17 cellular contexts compared by ENCODE assay signal in the genomic region with DNA sequence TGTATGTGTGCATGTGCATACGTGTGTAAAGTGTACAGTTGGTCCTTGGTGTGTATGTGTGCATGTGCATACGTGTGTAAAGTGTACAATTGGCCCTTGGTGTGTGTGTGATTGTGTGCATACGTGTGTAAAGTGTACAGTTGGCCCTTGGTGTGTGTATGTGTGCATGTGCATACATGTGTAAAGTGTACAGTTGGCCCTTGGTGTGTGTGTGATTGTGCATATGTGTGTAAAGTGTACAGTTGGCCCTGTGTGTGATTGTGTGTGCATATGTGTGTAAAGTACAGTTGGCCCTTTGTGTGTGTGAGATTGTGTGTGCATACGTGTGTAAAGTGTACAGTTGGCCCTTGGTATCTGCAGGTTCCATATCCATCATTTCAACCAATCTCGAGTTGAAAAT. TPM values are rescaled to one million over a fixed set of nuclear protein-coding genes. Genes with fewer than 3 reads are reported as not detected.
A peak's percentile ranks its signal among the peaks of the same experiment; 100 is the strongest.
DNase-seq lines count a peak whose midpoint lies in the region; ATAC-seq, FAIRE-seq and TF ChIP-seq lines count a peak whose summit lies in the region.
"Had no signal": no experiment of that assay in that cellular context is flagged by ENCODE, and none has a peak within 500 bp of the region (broad histone marks: within the 10 kb centered on the region; RNA-seq: fewer than 3 reads in every experiment).

No MANE protein-coding gene starts in this region.

- H3K4me1 ChIP-seq in CD4-positive, CD25-positive, alpha-beta regulatory T cell (ENCODE audit: control insufficient read depth, insufficient read depth, low read length, poor library complexity, severe bottlenecking) = peaks cover 63% of the 10 kb centered on the region
- H3K4me1 ChIP-seq in MM.1S (ENCODE audit: low read length) (peaks cover 70% of the 10 kb centered on the region), H1 (replicated peaks in 1 of 4; ENCODE audit: control insufficient read depth in 3 of 4, insufficient read depth in 4 of 4, low read length in 3 of 4) (no peaks in the 10 kb centered on the region)

- H2BK15ac ChIP-seq in H1 (ENCODE audit: low read length) = no peak overlapping the region

- CTCF ChIA-PET in H1 (lab: Charles Lee; ENCODE audit: partially characterized antibody) = no interaction called here
- CTCF ChIA-PET in activated CD8-positive, alpha-beta memory T cell treated with anti-CD3 and anti-CD28 coated beads, Interleukin-2, amount 10 ng/mL, durations not matched to agents 7 days and 5 days (lab: Charles Lee) = interaction anchor here (1.0 kb wide), 1 partner anchor 133 kb away, joined by 3 read pairs; a partner anchor contains a TSS

- H3K36me3 ChIP-seq in CD4-positive, CD25-positive, alpha-beta regulatory T cell (ENCODE audit: control insufficient read depth, insufficient read depth, low read length) = peaks cover 15% of the 10 kb centered on the region
- H3K36me3 ChIP-seq in MM.1S (replicated peaks; ENCODE audit: insufficient read depth, low read length) = no peaks in the 10 kb centered on the region; the same call in 1 of the 2 replicates
- H3K36me3 ChIP-seq in H1 (ENCODE audit: control insufficient read depth in 2 of 4, insufficient read depth in 4 of 4, low read length in 3 of 4) = peaks cover 0 to 14% (median 7%) of the 10 kb centered on the region in 4 experiments; a peak in 5 of 8 replicates

- peak overlapping the region; percentile 71 for H3K4me3 ChIP-seq in CD4-positive, CD25-positive, alpha-beta regulatory T cell (ENCODE audit: low read depth, low read length)
- H3K4me3 ChIP-seq in MM.1S (ENCODE audit: low read length) = peak overlapping the region; percentile 40
- H3K4me3 ChIP-seq in H1 (ENCODE audit: extremely low read depth in 1 of 4, insufficient read depth in 2 of 4, low read depth in 3 of 4, low read length in 4 of 4) = no peak overlapping the region

- peaks cover 5 to 45% (median 35%) of the 10 kb centered on the region in 4 donors for H3K4me1 Mint-ChIP-seq in CD4-positive, CD25-positive, alpha-beta regulatory T cell
- peaks cover 33% of the 10 kb centered on the region for H3K4me1 Mint-ChIP-seq in activated CD8-positive, alpha-beta memory T cell treated with anti-CD3 and anti-CD28 coated beads, Interleukin-2, amount 10 ng/mL, durations not matched to agents 7 days and 5 days

- no peak overlapping the region for H4K8ac ChIP-seq in H1 (ENCODE audit: extremely low read depth, insufficient read depth, low read length)

- no peak overlapping the region for H2AK5ac ChIP-seq in H1 (ENCODE audit: low read depth, low read length)

- no peak for ATAC-seq in CD4-positive, CD25-positive, alpha-beta regulatory T cell (ENCODE audit: low read depth in 2 of 2)
- ATAC-seq in activated CD8-positive, alpha-beta memory T cell treated with anti-CD3 and anti-CD28 coated beads, Interleukin-2, amount 10 ng/mL, durations not matched to agents 7 days and 5 days = no peak
- ATAC-seq: Panc1, Right ventricle myocardium inferior had no signal

- H3K9me3 Mint-ChIP-seq in CD4-positive, CD25-positive, alpha-beta regulatory T cell = peaks cover 0 to 2% (median 0%) of the 10 kb centered on the region in 7 donors
- no peaks in the 10 kb centered on the region for H3K9me3 Mint-ChIP-seq in activated CD8-positive, alpha-beta memory T cell treated with anti-CD3 and anti-CD28 coated beads, Interleukin-2, amount 10 ng/mL, durations not matched to agents 7 days and 5 days (ENCODE audit: low read depth)

- no peak for TF ChIP-seq POLR2A in H1 (IDR thresholded peaks at IDR 0.05; ENCODE audit: control extremely low read depth in 1 of 2, low read depth in 2 of 2, low read length in 2 of 2)

- no peak overlapping the region for H2BK20ac ChIP-seq in H1 (ENCODE audit: low read length)

- peaks cover 25% of the 10 kb centered on the region for H3K36me3 Mint-ChIP-seq in CD4-positive, CD25-positive, alpha-beta regulatory T cell
- H3K36me3 Mint-ChIP-seq in activated CD8-positive, alpha-beta memory T cell treated with anti-CD3 and anti-CD28 coated beads, Interleukin-2, amount 10 ng/mL, durations not matched to agents 7 days and 5 days = peaks cover 34% of the 10 kb centered on the region

- H3K4me3 Mint-ChIP-seq in CD4-positive, CD25-positive, alpha-beta regulatory T cell = no peak overlapping the region
- H3K4me3 Mint-ChIP-seq in activated CD8-positive, alpha-beta memory T cell treated with anti-CD3 and anti-CD28 coated beads, Interleukin-2, amount 10 ng/mL, durations not matched to agents 7 days and 5 days = no peak overlapping the region

- peak overlapping the region; percentile 69 for H3K27ac ChIP-seq in CD4-positive, CD25-positive, alpha-beta regulatory T cell (ENCODE audit: insufficient read depth, low read length, poor library complexity, severe bottlenecking)
- peak overlapping the region; percentile 88 for H3K27ac ChIP-seq in MM.1S (ENCODE audit: low read length)
- no peak overlapping the region for H3K27ac ChIP-seq in H1 (ENCODE audit: low read depth, low read length)

- no peak overlapping the region for H3K4ac ChIP-seq in H1 (replicated peaks; ENCODE audit: insufficient read length, low read depth, low read length)

- H2BK12ac ChIP-seq in H1 (ENCODE audit: low read depth, low read length) = no peak overlapping the region

- H3F3A ChIP-seq in MM.1S (ENCODE audit: insufficient read depth, low read length) = peaks cover 59% of the 10 kb centered on the region

- H3K9ac ChIP-seq in MM.1S (ENCODE audit: low read length) = peak overlapping the region; percentile 31; the same call in 1 of the 2 replicates
- no peak overlapping the region for H3K9ac ChIP-seq in H1 (replicated peaks in 1 of 4; ENCODE audit: extremely low read depth in 1 of 4, low read depth in 3 of 4, low read length in 3 of 4)

- H4K91ac ChIP-seq in H1 (replicated peaks; ENCODE audit: insufficient read length, low read length) = no peak overlapping the region

- no peak overlapping the region for H2BK5ac ChIP-seq in H1 (ENCODE audit: low read depth, low read length)

- no peaks in the 10 kb centered on the region for H3K9me3 ChIP-seq in CD4-positive, CD25-positive, alpha-beta regulatory T cell (ENCODE audit: control insufficient read depth in 2 of 2, low read length in 2 of 2)
- H3K9me3 ChIP-seq in MM.1S (replicated peaks; ENCODE audit: insufficient read depth, low read length) (no peaks in the 10 kb centered on the region), H1 (ENCODE audit: insufficient read depth in 2 of 2, low read depth in 1 of 2, low read length in 1 of 2) (peaks cover 0 to 4% of the 10 kb centered on the region in 2 experiments; a peak in 2 of 4 replicates)

- peaks cover 18% of the 10 kb centered on the region for H3K79me1 ChIP-seq in H1 (ENCODE audit: low read depth, low read length)

- WGBS in H1 (ENCODE audit: extremely low coverage in 1 of 2, insufficient coverage in 1 of 2, insufficient read length in 1 of 2, insufficient replicate concordance in 2 of 2, low coverage in 1 of 2, low lambda C conversion rate in 2 of 2, missing lambda C conversion rate in 1 of 2), 2 experiments = 81% methylated on average over 5 of the region's 5 CpGs; no CpG with 5 or more reads in 1 of the 2 experiments

- H3K27ac Mint-ChIP-seq in CD4-positive, CD25-positive, alpha-beta regulatory T cell = no peak overlapping the region
- no peak overlapping the region for H3K27ac Mint-ChIP-seq in activated CD8-positive, alpha-beta memory T cell treated with anti-CD3 and anti-CD28 coated beads, Interleukin-2, amount 10 ng/mL, durations not matched to agents 7 days and 5 days

- peaks cover 48% of the 10 kb centered on the region for H3K79me2 ChIP-seq in MM.1S (ENCODE audit: low read length)
- peaks cover 0 to 8% of the 10 kb centered on the region in 2 experiments; a peak in 1 of 4 replicates for H3K79me2 ChIP-seq in H1 (ENCODE audit: control insufficient read depth in 1 of 2, insufficient read depth in 2 of 2, low read length in 2 of 2)

- H3K4me2 ChIP-seq in MM.1S (ENCODE audit: low read depth, low read length) = peak overlapping the region; percentile 76
- H3K4me2 ChIP-seq in H1 (ENCODE audit: insufficient read depth in 1 of 2, low read depth in 2 of 2, low read length in 2 of 2) = no peak overlapping the region

- POLR2A ChIA-PET in H1 (lab: Charles Lee; ENCODE audit: partially characterized antibody) = interaction anchor here (2.7 kb wide), 1 partner anchor 24 kb away, joined by 6 read pairs; a partner anchor contains a TSS

- H2BK120ac ChIP-seq in H1 (replicated peaks; ENCODE audit: low read depth, low read length) = no peak overlapping the region

- no peak for TF ChIP-seq EP300 in H1 (IDR thresholded peaks at IDR 0.05; ENCODE audit: borderline replicate concordance in 1 of 2, low read depth in 2 of 2, low read length in 2 of 2)

- no peak overlapping the region for H3K18ac ChIP-seq in H1 (ENCODE audit: extremely low read depth, low read length)

- H3K56ac ChIP-seq in H1 (replicated peaks; ENCODE audit: insufficient read length, low read depth, low read length) = no peak overlapping the region

- no peak overlapping the region for H4K5ac ChIP-seq in H1 (ENCODE audit: insufficient read length, low read depth, low read length)

- H3K27me3 ChIP-seq in CD4-positive, CD25-positive, alpha-beta regulatory T cell (ENCODE audit: control insufficient read depth, insufficient read depth, low read length) = no peaks in the 10 kb centered on the region
- H3K27me3 ChIP-seq in MM.1S (replicated peaks; ENCODE audit: insufficient read depth, low read length) = no peaks in the 10 kb centered on the region
- H3K27me3 ChIP-seq in H1 (replicated peaks in 1 of 4; ENCODE audit: control insufficient read depth in 3 of 4, extremely low read depth in 1 of 4, insufficient read depth in 3 of 4, low read length in 3 of 4) = no peaks in the 10 kb centered on the region

- no peak overlapping the region for H2AFZ ChIP-seq in MM.1S (ENCODE audit: low read length)
- H2AFZ ChIP-seq in H1 (ENCODE audit: low read length) = no peak overlapping the region

- H3K14ac ChIP-seq in H1 (ENCODE audit: insufficient read length) = no peak overlapping the region

- no peak for TF ChIP-seq CTCF in MM.1S (IDR thresholded peaks at IDR 0.05; ENCODE audit: low read length)
- TF ChIP-seq CTCF in H1 (IDR thresholded peaks at IDR 0.05; ENCODE audit: control extremely low read depth in 1 of 3, insufficient read depth in 1 of 3, low read depth in 1 of 3, low read length in 3 of 3) = no peak

- no peak for TF ChIP-seq RAD21 in H1 (IDR thresholded peaks at IDR 0.05 in 1 of 2, conservative IDR thresholded peaks at IDR 0.05 in 1 of 2; ENCODE audit: low read depth in 2 of 2, low read length in 2 of 2)

- peak overlapping the region; percentile 52 for H3K23ac ChIP-seq in H1 (ENCODE audit: insufficient read length)

- H3K9me2 ChIP-seq in MM.1S (replicated peaks; ENCODE audit: insufficient read depth, low read length) = no peaks in the 10 kb centered on the region

- DNase-seq in CD4-positive, CD25-positive, alpha-beta regulatory T cell = no peak
- DNase-seq in GM18507 (ENCODE audit: extremely low spot score, insufficient read length, low read depth) (no peak), MM.1S (no peak), H1 (ENCODE audit: low read depth in 1 of 2, low spot score in 2 of 2) (no peak), NCI-H510A (lab: John Stamatoyannopoulos, UW) (no peak), activated T-cell treated with anti-CD3 and anti-CD28 coated beads for 4 hours (no peak), foreskin melanocyte (no peak)
- no peak for DNase-seq in activated CD8-positive, alpha-beta memory T cell treated with anti-CD3 and anti-CD28 coated beads, Interleukin-2, amount 10 ng/mL, durations not matched to agents 7 days and 5 days
- DNase-seq: Calu3, H7, NCI-H1417 treated with DMSO at 0.1 percent for 48 hours, NCI-H1930, NCI-H2171, NCI-H446 had no signal

- peaks cover 3% of the 10 kb centered on the region; the same call in 1 of the 2 replicates for H3K23me2 ChIP-seq in H1 (ENCODE audit: low read depth, low read length)

- no peaks in the 10 kb centered on the region for H3K27me3 Mint-ChIP-seq in CD4-positive, CD25-positive, alpha-beta regulatory T cell
- no peaks in the 10 kb centered on the region for H3K27me3 Mint-ChIP-seq in activated CD8-positive, alpha-beta memory T cell treated with anti-CD3 and anti-CD28 coated beads, Interleukin-2, amount 10 ng/mL, durations not matched to agents 7 days and 5 days

- H4K20me1 ChIP-seq in MM.1S (ENCODE audit: insufficient read depth, low read length) (no peaks in the 10 kb centered on the region), H1 (replicated peaks in 1 of 2; ENCODE audit: control insufficient read depth in 1 of 2, insufficient read depth in 2 of 2, low read length in 2 of 2) (peaks cover 5 to 43% of the 10 kb centered on the region in 2 experiments)

- peak; percentile 52 for FAIRE-seq in GM18507 (lab: Jason Lieb, UNC)
- FAIRE-seq in H1 (lab: Jason Lieb, UNC) = no peak

RNA-seq across cellular contexts. Expression of a gene that starts 5.1 kb away (rescaled TPM):
- 237 TPM for total RNA-seq in CD4-positive, CD25-positive, alpha-beta regulatory T cell
- polyA plus RNA-seq in CD4-positive, CD25-positive, alpha-beta regulatory T cell = 100 to 1,000 TPM; 338 to 547 (median 430) TPM
- 3.3 and 4.5 TPM in 2 replicates for total RNA-seq in H1 (2021; fragmentation: NEBNext Ultra II Directional; extraction: Animal tissue kit (Norgen Biotek cat#: 25700))
- polyA plus RNA-seq in H1 (2011; rRNA removed) = 5.9 and 9.5 TPM in 2 replicates
- polyA plus RNA-seq in H1 (2011; cell fraction: cytosol; rRNA removed) = 4.9 TPM
- polyA plus RNA-seq in H1 (2011; cell fraction: nucleus; rRNA removed) = 19.4 TPM
- polyA plus RNA-seq in H1 (2012, experiment 1 of 2) = 2.2 to 3.8 TPM (median 2.7 TPM) in 4 replicates
- polyA plus RNA-seq in H1 (2012, experiment 2 of 2) = 3.0 TPM
- 1.8 TPM for polyA plus RNA-seq in H1 (2013, experiment 1 of 2)
- polyA plus RNA-seq in H1 (2013, experiment 2 of 2) = 1.7 TPM
- 0.28 and 0.37 TPM in 2 replicates for polyA minus RNA-seq in H1 (2011; rRNA and poly(A)+ RNA removed)
- polyA minus RNA-seq in H1 (2011; cell fraction: cytosol; rRNA and poly(A)+ RNA removed) = 4.0 TPM
- polyA minus RNA-seq in H1 (2011; cell fraction: nucleus; rRNA and poly(A)+ RNA removed) = 5.9 TPM
- 100 to 1,000 TPM in 1 of 2 experiments, 10 to 100 TPM in 1; 49.2 to 138 TPM for total RNA-seq in activated CD8-positive, alpha-beta memory T cell treated with anti-CD3 and anti-CD28 coated beads, Interleukin-2, amount 10 ng/mL, durations not matched to agents 7 days and 5 days

RNA-seq across cellular contexts. Expression of a gene that starts 8.2 kb away (rescaled TPM):
- total RNA-seq in CD4-positive, CD25-positive, alpha-beta regulatory T cell = 110 TPM
- polyA plus RNA-seq in CD4-positive, CD25-positive, alpha-beta regulatory T cell = 1 to 10 TPM; 2.9 to 7.7 (median 4.5) TPM
- 25.0 and 29.1 TPM in 2 replicates for total RNA-seq in H1 (2021; fragmentation: NEBNext Ultra II Directional; extraction: Animal tissue kit (Norgen Biotek cat#: 25700))
- polyA plus RNA-seq in H1 (2011; rRNA removed) = 15.9 and 32.9 TPM in 2 replicates
- 25.5 TPM for polyA plus RNA-seq in H1 (2011; cell fraction: cytosol; rRNA removed)
- polyA plus RNA-seq in H1 (2011; cell fraction: nucleus; rRNA removed) = 164 TPM
- 12.2 to 32.2 TPM (median 25.5 TPM) in 4 replicates for polyA plus RNA-seq in H1 (2012, experiment 1 of 2)
- polyA plus RNA-seq in H1 (2012, experiment 2 of 2) = 12.8 TPM
- polyA plus RNA-seq in H1 (2013, experiment 1 of 2) = 33.5 TPM
- polyA plus RNA-seq in H1 (2013, experiment 2 of 2) = 30.8 TPM
- 2.3 and 2.8 TPM in 2 replicates for polyA minus RNA-seq in H1 (2011; rRNA and poly(A)+ RNA removed)
- polyA minus RNA-seq in H1 (2011; cell fraction: cytosol; rRNA and poly(A)+ RNA removed) = 14.1 TPM
- polyA minus RNA-seq in H1 (2011; cell fraction: nucleus; rRNA and poly(A)+ RNA removed) = 22.7 TPM
- 100 to 1,000 TPM in 1 of 2 experiments, 10 to 100 TPM in 1; 69.9 to 111 TPM for total RNA-seq in activated CD8-positive, alpha-beta memory T cell treated with anti-CD3 and anti-CD28 coated beads, Interleukin-2, amount 10 ng/mL, durations not matched to agents 7 days and 5 days

RNA-seq across cellular contexts. Expression of a gene that starts 23.6 kb away (rescaled TPM):
- 51.5 TPM for total RNA-seq in CD4-positive, CD25-positive, alpha-beta regulatory T cell
- 10 to 100 TPM; 34.0 to 43.2 (median 40.3) TPM for polyA plus RNA-seq in CD4-positive, CD25-positive, alpha-beta regulatory T cell
- total RNA-seq in H1 (2021; fragmentation: NEBNext Ultra II Directional; extraction: Animal tissue kit (Norgen Biotek cat#: 25700)) = 21.4 and 24.9 TPM in 2 replicates
- polyA plus RNA-seq in H1 (2011; rRNA removed) = 14.5 and 21.5 TPM in 2 replicates
- 26.6 TPM for polyA plus RNA-seq in H1 (2011; cell fraction: cytosol; rRNA removed)
- polyA plus RNA-seq in H1 (2011; cell fraction: nucleus; rRNA removed) = 43.9 TPM
- 18.6 to 26.7 TPM (median 25.5 TPM) in 4 replicates for polyA plus RNA-seq in H1 (2012, experiment 1 of 2)
- 13.2 TPM for polyA plus RNA-seq in H1 (2012, experiment 2 of 2)
- polyA plus RNA-seq in H1 (2013, experiment 1 of 2) = 10.7 TPM
- 11.2 TPM for polyA plus RNA-seq in H1 (2013, experiment 2 of 2)
- 7.0 and 8.0 TPM in 2 replicates for polyA minus RNA-seq in H1 (2011; rRNA and poly(A)+ RNA removed)
- polyA minus RNA-seq in H1 (2011; cell fraction: cytosol; rRNA and poly(A)+ RNA removed) = 13.4 TPM
- polyA minus RNA-seq in H1 (2011; cell fraction: nucleus; rRNA and poly(A)+ RNA removed) = 11.9 TPM
- 10 to 100 TPM; 38.8 to 54.6 TPM for total RNA-seq in activated CD8-positive, alpha-beta memory T cell treated with anti-CD3 and anti-CD28 coated beads, Interleukin-2, amount 10 ng/mL, durations not matched to agents 7 days and 5 days

RNA-seq across cellular contexts. Expression of a gene that starts 23.6 kb away (rescaled TPM):
- total RNA-seq in CD4-positive, CD25-positive, alpha-beta regulatory T cell = 51.6 TPM
- polyA plus RNA-seq in CD4-positive, CD25-positive, alpha-beta regulatory T cell = 10 to 100 TPM; 56.6 to 65.7 (median 63.1) TPM
- 21.9 and 22.9 TPM in 2 replicates for total RNA-seq in H1 (2021; fragmentation: NEBNext Ultra II Directional; extraction: Animal tissue kit (Norgen Biotek cat#: 25700))
- polyA plus RNA-seq in H1 (2011; rRNA removed) = 12.9 and 19.4 TPM in 2 replicates
- polyA plus RNA-seq in H1 (2011; cell fraction: cytosol; rRNA removed) = 23.2 TPM
- 32.0 TPM for polyA plus RNA-seq in H1 (2011; cell fraction: nucleus; rRNA removed)
- polyA plus RNA-seq in H1 (2012, experiment 1 of 2) = 12.3 to 20.2 TPM (median 18.9 TPM) in 4 replicates
- 9.1 TPM for polyA plus RNA-seq in H1 (2012, experiment 2 of 2)
- 7.5 TPM for polyA plus RNA-seq in H1 (2013, experiment 1 of 2)
- polyA plus RNA-seq in H1 (2013, experiment 2 of 2) = 7.8 TPM
- 12.9 and 15.4 TPM in 2 replicates for polyA minus RNA-seq in H1 (2011; rRNA and poly(A)+ RNA removed)
- 10.6 TPM for polyA minus RNA-seq in H1 (2011; cell fraction: cytosol; rRNA and poly(A)+ RNA removed)
- polyA minus RNA-seq in H1 (2011; cell fraction: nucleus; rRNA and poly(A)+ RNA removed) = 34.7 TPM
- 10 to 100 TPM; 62.6 to 62.7 TPM for total RNA-seq in activated CD8-positive, alpha-beta memory T cell treated with anti-CD3 and anti-CD28 coated beads, Interleukin-2, amount 10 ng/mL, durations not matched to agents 7 days and 5 days

RNA-seq across cellular contexts. Expression of a gene that starts 35.0 kb away (rescaled TPM):
- not detected for total RNA-seq in CD4-positive, CD25-positive, alpha-beta regulatory T cell
- not detected for polyA plus RNA-seq in CD4-positive, CD25-positive, alpha-beta regulatory T cell
- not detected in 2 replicates for total RNA-seq in H1 (2021; fragmentation: NEBNext Ultra II Directional; extraction: Animal tissue kit (Norgen Biotek cat#: 25700))
- polyA plus RNA-seq in H1 (2011; rRNA removed) = 3.1 and 5.4 TPM in 2 replicates
- polyA plus RNA-seq in H1 (2011; cell fraction: cytosol; rRNA removed) = 2.5 TPM
- 16.8 TPM for polyA plus RNA-seq in H1 (2011; cell fraction: nucleus; rRNA removed)
- polyA plus RNA-seq in H1 (2012, experiment 1 of 2) = 0.27 to 1.6 TPM (median 0.43 TPM) in 3 of 4 replicates, not detected in the other
- 0.39 TPM for polyA plus RNA-seq in H1 (2012, experiment 2 of 2)
- 0.75 TPM for polyA plus RNA-seq in H1 (2013, experiment 1 of 2)
- 0.96 TPM for polyA plus RNA-seq in H1 (2013, experiment 2 of 2)
- not detected in 2 replicates for polyA minus RNA-seq in H1 (2011; rRNA and poly(A)+ RNA removed)
- polyA minus RNA-seq in H1 (2011; cell fraction: cytosol; rRNA and poly(A)+ RNA removed) = not detected
- polyA minus RNA-seq in H1 (2011; cell fraction: nucleus; rRNA and poly(A)+ RNA removed) = 1.1 TPM
- not detected for total RNA-seq in activated CD8-positive, alpha-beta memory T cell treated with anti-CD3 and anti-CD28 coated beads, Interleukin-2, amount 10 ng/mL, durations not matched to agents 7 days and 5 days
- total RNA-seq: A673, Calu3, H7 had no signal

Comparison
In these comparisons a context has a peak if more than half of its experiments do, and no peak if none do; other contexts are left out.
1. H3K4me3 ChIP-seq: peak in CD4-positive, CD25-positive, alpha-beta regulatory T cell (single experiment) and MM.1S (single experiment); none in H1 (0 of 4).